In the genomic region with DNA sequence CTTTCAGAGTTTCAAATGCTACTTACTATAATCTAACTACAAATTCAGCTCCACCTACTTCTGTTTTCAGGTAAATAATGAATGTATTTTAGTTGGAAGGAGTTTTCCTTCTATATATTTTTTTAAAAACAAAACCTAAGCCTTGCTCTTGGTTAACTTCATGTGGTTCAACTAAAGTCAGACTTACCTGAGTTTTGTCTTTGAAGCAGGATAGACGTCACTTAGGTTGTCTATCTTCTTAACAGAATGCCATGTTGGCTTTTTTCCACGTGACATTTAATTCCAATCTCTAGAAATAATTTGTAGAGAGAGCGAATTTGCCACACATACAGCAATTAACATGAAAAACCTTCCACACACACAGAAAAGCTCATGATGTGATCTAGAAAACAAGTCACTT, we compare ENCODE assay signal across 17 cellular contexts. TPM values are rescaled to one million over a fixed set of nuclear protein-coding genes. Genes with fewer than 3 reads are reported as not detected.
"Had no signal": no experiment of that assay in that cellular context is flagged by ENCODE, and none has a peak within 500 bp of the region (broad histone marks: within the 10 kb centered on the region; RNA-seq: fewer than 3 reads in every experiment).

No MANE protein-coding gene starts in this region.

- H3K4me1 ChIP-seq: ascending aorta, esophagus squamous epithelium had no signal

- H3K4me3 ChIP-seq: ascending aorta, esophagus squamous epithelium, mucosa of descending colon, thoracic aorta had no signal

- H3K27me3 ChIP-seq: ascending aorta had no signal

- H3K9me3 ChIP-seq: ascending aorta, esophagus squamous epithelium, mucosa of descending colon, thoracic aorta had no signal

- H3K27ac ChIP-seq: ascending aorta, esophagus squamous epithelium, thoracic aorta had no signal

- FAIRE-seq: bronchial epithelial cell, endometrium, islet of Langerhans had no signal

- DNase-seq: activated CD4-positive, alpha-beta T cell treated with anti-CD3 and anti-CD28 coated beads for 1 hour; activated T-cell treated with anti-CD3 and anti-CD28 coated beads, Interleukin-2, amount 50 U/mL, for 1 hour; esophagus squamous epithelium; foreskin fibroblast; head of caudate nucleus; mucosa of descending colon; SHP77 treated with DMSO at 0.1 percent for 48 hours; stimulated activated naive CD4-positive, alpha-beta T cell treated with Interleukin-2 at 50 U/mL for 16 hours; T-helper 9 cell had no signal

- ATAC-seq: mucosa of descending colon had no signal

- H3K36me3 ChIP-seq: ascending aorta, esophagus squamous epithelium, thoracic aorta had no signal

RNA-seq across cellular contexts. Expression of a gene that starts 43.9 kb away (rescaled TPM):
- total RNA-seq: bronchial epithelial cell, dermis microvascular lymphatic vessel endothelial cell, lung microvascular endothelial cell had no signal
- polyA plus RNA-seq: neural cell had no signal
